In the genomic region with DNA sequence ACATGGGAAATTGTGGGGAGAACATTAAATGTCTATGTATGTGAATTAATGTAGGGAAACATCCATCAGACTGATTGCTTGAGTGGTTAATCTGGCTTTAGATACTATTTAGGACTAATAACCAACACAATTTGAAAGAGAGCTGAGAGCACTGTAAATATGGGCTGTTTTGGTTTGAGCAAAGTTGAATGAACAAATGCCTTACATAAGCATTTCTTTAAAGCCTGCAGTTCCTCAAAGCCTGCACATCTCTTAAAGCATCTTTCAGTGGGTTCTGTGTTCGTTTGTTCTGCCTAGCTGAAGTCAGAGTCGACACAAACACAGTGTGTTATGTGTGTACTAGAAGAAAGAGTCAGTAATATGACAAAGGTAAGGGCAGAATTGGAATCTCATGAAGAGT, we compare ENCODE assay signal across 2 cellular contexts.
TF ChIP-seq lines count a peak whose summit lies in the region.

No MANE protein-coding gene starts in this region.

TF ChIP-seq in HepG2, 621 proteins besides CTCF, POLR2A, EP300 and RAD21:
- TF ChIP-seq PATZ1 (CRISPR knock-in tag; IDR thresholded peaks at IDR 0.05) (no peak), FLYWCH1 (CRISPR knock-in tag; IDR thresholded peaks at IDR 0.05) (no peak), TFDP1 (CRISPR knock-in tag; IDR thresholded peaks at IDR 0.05; ENCODE audit: borderline replicate concordance) (no peak), HDAC6 (IDR thresholded peaks at IDR 0.05; ENCODE audit: low read depth, low read length) (no peak), SALL2 (CRISPR knock-in tag; IDR thresholded peaks at IDR 0.05) (no peak), MAFK (conservative IDR thresholded peaks at IDR 0.05 in 1 of 2, IDR thresholded peaks at IDR 0.05 in 1 of 2; ENCODE audit: low read length in 2 of 2) (peak; percentile 18 to 67; a peak in 3 of 4 replicates), MTF1 (CRISPR knock-in tag; IDR thresholded peaks at IDR 0.05) (no peak), MYNN (CRISPR knock-in tag; IDR thresholded peaks at IDR 0.05; ENCODE audit: low read depth) (no peak), MAFF (IDR thresholded peaks at IDR 0.05; ENCODE audit: low read depth, low read length) (peak; percentile 52; the same call in 1 of the 2 replicates), DNMT3B (CRISPR knock-in tag; conservative IDR thresholded peaks at IDR 0.05) (no peak)
- TF ChIP-seq, protein P1, sequence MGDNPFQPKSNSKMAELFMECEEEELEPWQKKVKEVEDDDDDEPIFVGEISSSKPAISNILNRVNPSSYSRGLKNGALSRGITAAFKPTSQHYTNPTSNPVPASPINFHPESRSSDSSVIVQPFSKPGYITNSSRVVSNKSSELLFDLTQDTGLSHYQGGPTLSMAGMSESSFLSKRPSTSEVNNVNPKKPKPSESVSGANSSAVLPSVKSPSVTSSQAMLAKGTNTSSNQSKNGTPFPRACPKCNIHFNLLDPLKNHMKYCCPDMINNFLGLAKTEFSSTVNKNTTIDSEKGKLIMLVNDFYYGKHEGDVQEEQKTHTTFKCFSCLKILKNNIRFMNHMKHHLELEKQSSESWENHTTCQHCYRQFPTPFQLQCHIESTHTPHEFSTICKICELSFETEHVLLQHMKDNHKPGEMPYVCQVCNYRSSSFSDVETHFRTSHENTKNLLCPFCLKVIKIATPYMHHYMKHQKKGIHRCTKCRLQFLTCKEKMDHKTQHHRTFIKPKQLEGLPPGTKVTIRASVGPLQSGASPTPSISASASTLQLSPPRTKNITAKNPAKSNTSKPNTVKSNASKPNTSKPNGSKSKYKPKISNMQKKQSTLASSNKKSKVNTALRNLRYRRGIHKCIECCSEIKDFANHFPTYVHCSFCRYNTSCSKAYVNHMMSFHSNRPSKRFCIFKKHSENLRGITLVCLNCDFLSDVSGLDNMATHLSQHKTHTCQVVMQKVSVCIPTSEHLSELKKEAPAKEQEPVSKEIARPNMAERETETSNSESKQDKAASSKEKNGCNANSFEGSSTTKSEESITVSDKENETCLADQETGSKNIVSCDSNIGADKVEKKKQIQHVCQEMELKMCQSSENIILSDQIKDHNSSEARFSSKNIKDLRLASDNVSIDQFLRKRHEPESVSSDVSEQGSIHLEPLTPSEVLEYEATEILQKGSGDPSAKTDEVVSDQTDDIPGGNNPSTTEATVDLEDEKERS (CRISPR knock-in tag; IDR thresholded peaks at IDR 0.05): no peak

TF ChIP-seq in WTC11, 78 proteins besides CTCF, POLR2A, EP300 and RAD21 (continued from another document):
- TF ChIP-seq, protein P2, sequence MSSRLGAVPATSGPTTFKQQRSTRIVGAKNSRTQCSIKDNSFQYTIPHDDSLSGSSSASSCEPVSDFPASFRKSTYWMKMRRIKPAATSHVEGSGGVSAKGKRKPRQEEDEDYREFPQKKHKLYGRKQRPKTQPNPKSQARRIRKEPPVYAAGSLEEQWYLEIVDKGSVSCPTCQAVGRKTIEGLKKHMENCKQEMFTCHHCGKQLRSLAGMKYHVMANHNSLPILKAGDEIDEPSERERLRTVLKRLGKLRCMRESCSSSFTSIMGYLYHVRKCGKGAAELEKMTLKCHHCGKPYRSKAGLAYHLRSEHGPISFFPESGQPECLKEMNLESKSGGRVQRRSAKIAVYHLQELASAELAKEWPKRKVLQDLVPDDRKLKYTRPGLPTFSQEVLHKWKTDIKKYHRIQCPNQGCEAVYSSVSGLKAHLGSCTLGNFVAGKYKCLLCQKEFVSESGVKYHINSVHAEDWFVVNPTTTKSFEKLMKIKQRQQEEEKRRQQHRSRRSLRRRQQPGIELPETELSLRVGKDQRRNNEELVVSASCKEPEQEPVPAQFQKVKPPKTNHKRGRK (CRISPR knock-in tag; IDR thresholded peaks at IDR 0.05; ENCODE audit: borderline replicate concordance): no peak
- TF ChIP-seq, protein P3, sequence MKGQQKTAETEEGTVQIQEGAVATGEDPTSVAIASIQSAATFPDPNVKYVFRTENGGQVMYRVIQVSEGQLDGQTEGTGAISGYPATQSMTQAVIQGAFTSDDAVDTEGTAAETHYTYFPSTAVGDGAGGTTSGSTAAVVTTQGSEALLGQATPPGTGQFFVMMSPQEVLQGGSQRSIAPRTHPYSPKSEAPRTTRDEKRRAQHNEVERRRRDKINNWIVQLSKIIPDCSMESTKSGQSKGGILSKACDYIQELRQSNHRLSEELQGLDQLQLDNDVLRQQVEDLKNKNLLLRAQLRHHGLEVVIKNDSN (CRISPR knock-in tag; IDR thresholded peaks at IDR 0.05): no peak
- TF ChIP-seq ZBTB43 (CRISPR knock-in tag; IDR thresholded peaks at IDR 0.05): no peak
- no peak for TF ChIP-seq CREM (CRISPR knock-in tag; IDR thresholded peaks at IDR 0.05)
- no peak for TF ChIP-seq EMX1 (CRISPR knock-in tag; IDR thresholded peaks at IDR 0.05)
- no peak for TF ChIP-seq ZNF423 (CRISPR knock-in tag; IDR thresholded peaks at IDR 0.05)
- TF ChIP-seq, protein P4, sequence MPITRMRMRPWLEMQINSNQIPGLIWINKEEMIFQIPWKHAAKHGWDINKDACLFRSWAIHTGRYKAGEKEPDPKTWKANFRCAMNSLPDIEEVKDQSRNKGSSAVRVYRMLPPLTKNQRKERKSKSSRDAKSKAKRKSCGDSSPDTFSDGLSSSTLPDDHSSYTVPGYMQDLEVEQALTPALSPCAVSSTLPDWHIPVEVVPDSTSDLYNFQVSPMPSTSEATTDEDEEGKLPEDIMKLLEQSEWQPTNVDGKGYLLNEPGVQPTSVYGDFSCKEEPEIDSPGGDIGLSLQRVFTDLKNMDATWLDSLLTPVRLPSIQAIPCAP (CRISPR knock-in tag; IDR thresholded peaks at IDR 0.05): no peak
- TF ChIP-seq, protein P5, sequence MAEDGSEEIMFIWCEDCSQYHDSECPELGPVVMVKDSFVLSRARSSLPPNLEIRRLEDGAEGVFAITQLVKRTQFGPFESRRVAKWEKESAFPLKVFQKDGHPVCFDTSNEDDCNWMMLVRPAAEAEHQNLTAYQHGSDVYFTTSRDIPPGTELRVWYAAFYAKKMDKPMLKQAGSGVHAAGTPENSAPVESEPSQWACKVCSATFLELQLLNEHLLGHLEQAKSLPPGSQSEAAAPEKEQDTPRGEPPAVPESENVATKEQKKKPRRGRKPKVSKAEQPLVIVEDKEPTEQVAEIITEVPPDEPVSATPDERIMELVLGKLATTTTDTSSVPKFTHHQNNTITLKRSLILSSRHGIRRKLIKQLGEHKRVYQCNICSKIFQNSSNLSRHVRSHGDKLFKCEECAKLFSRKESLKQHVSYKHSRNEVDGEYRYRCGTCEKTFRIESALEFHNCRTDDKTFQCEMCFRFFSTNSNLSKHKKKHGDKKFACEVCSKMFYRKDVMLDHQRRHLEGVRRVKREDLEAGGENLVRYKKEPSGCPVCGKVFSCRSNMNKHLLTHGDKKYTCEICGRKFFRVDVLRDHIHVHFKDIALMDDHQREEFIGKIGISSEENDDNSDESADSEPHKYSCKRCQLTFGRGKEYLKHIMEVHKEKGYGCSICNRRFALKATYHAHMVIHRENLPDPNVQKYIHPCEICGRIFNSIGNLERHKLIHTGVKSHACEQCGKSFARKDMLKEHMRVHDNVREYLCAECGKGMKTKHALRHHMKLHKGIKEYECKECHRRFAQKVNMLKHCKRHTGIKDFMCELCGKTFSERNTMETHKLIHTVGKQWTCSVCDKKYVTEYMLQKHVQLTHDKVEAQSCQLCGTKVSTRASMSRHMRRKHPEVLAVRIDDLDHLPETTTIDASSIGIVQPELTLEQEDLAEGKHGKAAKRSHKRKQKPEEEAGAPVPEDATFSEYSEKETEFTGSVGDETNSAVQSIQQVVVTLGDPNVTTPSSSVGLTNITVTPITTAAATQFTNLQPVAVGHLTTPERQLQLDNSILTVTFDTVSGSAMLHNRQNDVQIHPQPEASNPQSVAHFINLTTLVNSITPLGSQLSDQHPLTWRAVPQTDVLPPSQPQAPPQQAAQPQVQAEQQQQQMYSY (CRISPR knock-in tag; IDR thresholded peaks at IDR 0.05): no peak
- TF ChIP-seq NFE2L1 (CRISPR knock-in tag; IDR thresholded peaks at IDR 0.05): no peak
- TF ChIP-seq MLX (CRISPR knock-in tag; IDR thresholded peaks at IDR 0.05): no peak
- TF ChIP-seq CREB1 (CRISPR knock-in tag; IDR thresholded peaks at IDR 0.05): no peak
- no peak for TF ChIP-seq SOX15 (CRISPR knock-in tag; IDR thresholded peaks at IDR 0.05)
TF ChIP-seq in WTC11: peak in this region for 0.
